ENCODE assay signal across 9 cellular contexts in the genomic region with DNA sequence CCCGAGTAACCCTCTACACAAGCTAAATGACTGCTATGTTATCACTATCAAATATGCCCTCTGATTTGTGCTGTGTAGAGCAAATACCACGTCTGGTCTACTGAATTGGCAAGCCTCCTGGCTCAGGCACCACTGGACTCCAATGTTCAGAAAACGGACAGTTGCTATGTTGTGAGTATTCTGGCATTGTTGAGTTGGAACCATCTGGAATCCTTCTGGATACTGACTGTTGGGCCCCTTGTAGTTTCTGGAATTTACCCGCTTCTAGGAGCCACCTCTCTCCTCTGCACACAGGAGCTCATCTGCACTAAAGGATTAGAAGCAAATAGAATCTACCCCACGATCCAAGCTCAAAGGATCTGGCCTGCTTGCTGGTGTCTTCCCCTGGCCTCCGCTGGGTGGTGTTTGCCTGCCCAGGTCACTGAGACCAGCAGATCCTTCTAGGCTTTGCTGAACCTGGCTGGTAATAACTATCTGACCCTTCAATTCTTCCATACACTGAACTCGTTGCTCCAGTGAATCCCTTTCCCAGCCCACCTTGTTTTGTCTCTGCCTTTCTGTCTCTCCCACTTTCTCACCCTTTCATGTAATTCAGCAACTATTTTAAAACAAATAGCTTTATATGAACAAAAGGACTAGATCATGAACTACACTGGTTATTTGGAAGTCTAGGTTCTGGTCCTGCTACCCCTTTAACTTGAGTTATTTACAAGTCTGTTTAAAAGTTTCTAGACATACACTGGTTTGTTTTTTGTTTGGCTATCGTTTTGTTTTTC. TPM values are rescaled to one million over a fixed set of nuclear protein-coding genes. Genes with fewer than 3 reads are reported as not detected.
DNase-seq lines count a peak whose midpoint lies in the region; ATAC-seq, FAIRE-seq and TF ChIP-seq lines count a peak whose summit lies in the region.
"Had no signal": no experiment of that assay in that cellular context is flagged by ENCODE, and none has a peak within 500 bp of the region (broad histone marks: within the 10 kb centered on the region; RNA-seq: fewer than 3 reads in every experiment).

No MANE protein-coding gene starts in this region.

- H2AFZ ChIP-seq in OCI-LY3 (ENCODE audit: low read depth, low read length) = no peak overlapping the region

- H3K27ac Mint-ChIP-seq in activated CD4-positive, alpha-beta T cell treated with anti-CD3 and anti-CD28 coated beads, Interleukin-2, amount 10 ng/mL, durations not matched to agents 7 days and 5 days = no peak overlapping the region

- no peaks in the 10 kb centered on the region for H3K9me3 Mint-ChIP-seq in activated CD4-positive, alpha-beta T cell treated with anti-CD3 and anti-CD28 coated beads, Interleukin-2, amount 10 ng/mL, durations not matched to agents 7 days and 5 days

- WGBS in small intestine, 3 donors = 19 to 44% (median 35%) methylated on average over 8 of the region's 8 CpGs

- no peaks in the 10 kb centered on the region for H3K9me3 ChIP-seq in OCI-LY3 (ENCODE audit: insufficient read depth, low read length)
- no peaks in the 10 kb centered on the region for H3K9me3 ChIP-seq in small intestine (ENCODE audit: control insufficient read depth, low read depth)

- TF ChIP-seq CTCF in OCI-LY3 (IDR thresholded peaks at IDR 0.05; ENCODE audit: low read depth, low read length) = no peak

- H3K27me3 Mint-ChIP-seq in activated CD4-positive, alpha-beta T cell treated with anti-CD3 and anti-CD28 coated beads, Interleukin-2, amount 10 ng/mL, durations not matched to agents 7 days and 5 days = peaks cover 43% of the 10 kb centered on the region

- peaks cover 37% of the 10 kb centered on the region for H3K4me1 ChIP-seq in OCI-LY3 (ENCODE audit: low read length)
- H3K4me1 ChIP-seq in small intestine (ENCODE audit: control insufficient read depth in 2 of 2, insufficient read depth in 1 of 2, low read depth in 1 of 2, low read length in 1 of 2) = peaks cover 0 to 6% of the 10 kb centered on the region in 2 donors

- no peaks in the 10 kb centered on the region for H3K36me3 Mint-ChIP-seq in activated CD4-positive, alpha-beta T cell treated with anti-CD3 and anti-CD28 coated beads, Interleukin-2, amount 10 ng/mL, durations not matched to agents 7 days and 5 days (ENCODE audit: low read depth)

- no peaks in the 10 kb centered on the region for H4K20me1 ChIP-seq in OCI-LY3 (ENCODE audit: insufficient read depth, low read length)

- no peak for FAIRE-seq in small intestine (lab: Jason Lieb, UNC)

- POLR2A ChIA-PET in activated CD4-positive, alpha-beta T cell treated with anti-CD3 and anti-CD28 coated beads, Interleukin-2, amount 10 ng/mL, durations not matched to agents 7 days and 5 days (lab: Charles Lee) = interaction anchor here (0.6 kb wide), 1 partner anchor 431 kb away, joined by 4 read pairs; no protein-coding TSS in a partner anchor

- DNase-seq in left cardiac atrium = peak; percentile 41
- peak; percentile 82 for DNase-seq in small intestine
- no peak for DNase-seq in pons (ENCODE audit: low spot score)
- no peak for DNase-seq in NK-92 treated with Interleukin-12 subunit alpha and Interleukin-12 subunit beta, amount 100 ng/mL, for 24 hours (lab: John Stamatoyannopoulos, UW)
- DNase-seq in activated CD4-positive, alpha-beta T cell treated with anti-CD3 and anti-CD28 coated beads, Interleukin-2, amount 10 ng/mL, durations not matched to agents 7 days and 5 days = no peak

- H3K79me2 ChIP-seq in OCI-LY3 (ENCODE audit: low read length) = no peaks in the 10 kb centered on the region

- ATAC-seq in left cardiac atrium (peak; percentile 3 to 17), HG02588 (IDR thresholded peaks at IDR 0.05; ENCODE audit: unreplicated experiment) (no peak)

- H3K27ac ChIP-seq in OCI-LY3 (ENCODE audit: low read length) (peak overlapping the region; percentile 94), small intestine (ENCODE audit: low read depth in 1 of 2, low read length in 1 of 2) (peak overlapping the region; percentile 9 to 52)

- H3K4me2 ChIP-seq in OCI-LY3 (ENCODE audit: low read length) = peak overlapping the region; percentile 66

- CTCF ChIA-PET in activated CD4-positive, alpha-beta T cell treated with anti-CD3 and anti-CD28 coated beads, Interleukin-2, amount 10 ng/mL, durations not matched to agents 7 days and 5 days (lab: Charles Lee) = interaction anchor here (0.7 to 2.5 kb wide), 3 partner anchors 16 to 319 kb away, joined by 3 to 6 read pairs (median 3); no protein-coding TSS in a partner anchor

- intact Hi-C loops in left cardiac atrium (cut with DNase I) = no loop called here

- H3K4me3 Mint-ChIP-seq in activated CD4-positive, alpha-beta T cell treated with anti-CD3 and anti-CD28 coated beads, Interleukin-2, amount 10 ng/mL, durations not matched to agents 7 days and 5 days = no peak overlapping the region

- H3K36me3 ChIP-seq in OCI-LY3 (replicated peaks; ENCODE audit: low read depth, low read length) (no peaks in the 10 kb centered on the region), small intestine (ENCODE audit: control insufficient read depth in 2 of 2, insufficient read depth in 2 of 2, low read length in 2 of 2) (no peaks in the 10 kb centered on the region)

- peaks cover 20% of the 10 kb centered on the region for H3K4me1 Mint-ChIP-seq in activated CD4-positive, alpha-beta T cell treated with anti-CD3 and anti-CD28 coated beads, Interleukin-2, amount 10 ng/mL, durations not matched to agents 7 days and 5 days

- H3K27me3 ChIP-seq in OCI-LY3 (ENCODE audit: low read depth, low read length) (no peaks in the 10 kb centered on the region), small intestine (ENCODE audit: control insufficient read depth in 2 of 2, insufficient read depth in 2 of 2, low read length in 2 of 2) (no peaks in the 10 kb centered on the region)

- H3K4me3 ChIP-seq in GM08714 (ENCODE audit: low read length) (peak overlapping the region; percentile 6; the same call in 1 of the 2 replicates), OCI-LY3 (ENCODE audit: low read length) (no peak overlapping the region), small intestine (ENCODE audit: low read depth in 1 of 2, low read length in 2 of 2) (peak overlapping the region in 1 of 2 donors; percentile 82)
- H3K4me3 ChIP-seq: lung had no signal

- H3K9ac ChIP-seq in OCI-LY3 (ENCODE audit: low read length) = peak overlapping the region; percentile 1; the same call in 1 of the 2 replicates

RNA-seq across cellular contexts. Expression of a gene that starts 2.1 kb away (rescaled TPM):
- total RNA-seq in left cardiac atrium = 1 to 10 TPM; 2.5 to 3.4 TPM
- 100 to 1,000 TPM in 1 of 3 donors, 10 to 100 TPM in 2; 23.8 to 147 (median 27.6) TPM for polyA plus RNA-seq in small intestine
- not detected for total RNA-seq in activated CD4-positive, alpha-beta T cell treated with anti-CD3 and anti-CD28 coated beads, Interleukin-2, amount 10 ng/mL, durations not matched to agents 7 days and 5 days

RNA-seq across cellular contexts. Expression of a gene that starts 30.5 kb away (rescaled TPM):
- total RNA-seq in left cardiac atrium = under 1 TPM; 0.37 to 0.53 TPM
- polyA plus RNA-seq in small intestine = 10 to 100 TPM in 2 of 3 donors, 1 to 10 TPM in 1; 6.4 to 40.3 (median 10.8) TPM
- not detected for total RNA-seq in activated CD4-positive, alpha-beta T cell treated with anti-CD3 and anti-CD28 coated beads, Interleukin-2, amount 10 ng/mL, durations not matched to agents 7 days and 5 days

Comparison
In these comparisons a context has a peak if more than half of its experiments do, and no peak if none do; other contexts are left out.
1. DNase-seq: peak in left cardiac atrium (single experiment) and small intestine (single experiment); none in pons (single experiment), NK-92 treated with Interleukin-12 subunit alpha and Interleukin-12 subunit beta, amount 100 ng/mL, for 24 hours (single experiment) and activated CD4-positive, alpha-beta T cell treated with anti-CD3 and anti-CD28 coated beads, Interleukin-2, amount 10 ng/mL, durations not matched to agents 7 days and 5 days (single experiment).